In the genomic region with DNA sequence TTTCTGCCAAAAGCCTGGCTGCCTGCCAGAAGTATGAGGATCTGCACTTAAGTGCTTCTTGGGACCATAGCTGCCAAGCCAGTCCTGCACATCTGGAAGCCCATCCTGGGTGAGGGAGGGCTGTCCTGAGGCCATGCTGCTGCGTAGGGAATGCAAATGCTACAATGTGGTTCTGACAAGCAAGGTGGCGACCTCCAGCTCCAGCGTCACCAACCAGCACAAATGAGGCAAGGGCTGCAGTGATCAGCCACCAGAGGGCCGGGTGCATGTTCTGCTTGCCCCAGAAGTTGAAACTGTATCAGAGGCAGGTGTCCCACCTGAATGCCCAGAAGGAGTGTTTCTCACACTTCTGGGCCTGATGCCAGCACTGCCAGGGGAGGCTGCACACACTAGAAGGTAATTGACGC, we compare ENCODE assay signal across 8 cellular contexts.
A peak's percentile ranks its signal among the peaks of the same experiment; 100 is the strongest.
DNase-seq lines count a peak whose midpoint lies in the region; ATAC-seq and TF ChIP-seq lines count a peak whose summit lies in the region.

No MANE protein-coding gene starts in this region.

- H3K27ac Mint-ChIP-seq in activated naive CD4-positive, alpha-beta T cell treated with anti-CD3 and anti-CD28 coated beads for 36 hours = no peak overlapping the region
- no peak overlapping the region for H3K27ac Mint-ChIP-seq in naive thymus-derived CD4-positive, alpha-beta T cell
- no peak overlapping the region for H3K27ac Mint-ChIP-seq in T-helper 2 cell treated with Interferon-gamma antibody and Interleukin-4, amounts not matched to agents 5 μg/mL and 100 μg/mL, for 36 hours

- H3K27me3 Mint-ChIP-seq in activated naive CD4-positive, alpha-beta T cell treated with anti-CD3 and anti-CD28 coated beads for 36 hours (ENCODE audit: low read depth) = no peaks in the 10 kb centered on the region
- H3K27me3 Mint-ChIP-seq in naive thymus-derived CD4-positive, alpha-beta T cell = peaks cover 0 to 13% (median 4%) of the 10 kb centered on the region in 5 donors
- peaks cover 2% of the 10 kb centered on the region for H3K27me3 Mint-ChIP-seq in T-helper 2 cell treated with Interferon-gamma antibody and Interleukin-4, amounts not matched to agents 5 μg/mL and 100 μg/mL, for 36 hours (ENCODE audit: low read depth)

- H3K4me3 Mint-ChIP-seq in activated naive CD4-positive, alpha-beta T cell treated with anti-CD3 and anti-CD28 coated beads for 36 hours = no peak overlapping the region
- no peak overlapping the region for H3K4me3 Mint-ChIP-seq in naive thymus-derived CD4-positive, alpha-beta T cell
- H3K4me3 Mint-ChIP-seq in T-helper 2 cell treated with Interferon-gamma antibody and Interleukin-4, amounts not matched to agents 5 μg/mL and 100 μg/mL, for 36 hours = no peak overlapping the region

- H3K9me3 Mint-ChIP-seq in activated naive CD4-positive, alpha-beta T cell treated with anti-CD3 and anti-CD28 coated beads for 36 hours = no peaks in the 10 kb centered on the region
- H3K9me3 Mint-ChIP-seq in naive thymus-derived CD4-positive, alpha-beta T cell = no peaks in the 10 kb centered on the region
- H3K9me3 Mint-ChIP-seq in T-helper 2 cell treated with Interferon-gamma antibody and Interleukin-4, amounts not matched to agents 5 μg/mL and 100 μg/mL, for 36 hours = no peaks in the 10 kb centered on the region

- peaks cover 0 to 3% of the 10 kb centered on the region in 2 donors for H3K27me3 ChIP-seq in naive thymus-derived CD4-positive, alpha-beta T cell (ENCODE audit: control insufficient read depth in 2 of 2, insufficient read depth in 2 of 2, low read length in 2 of 2)

- DNase-seq in activated naive CD4-positive, alpha-beta T cell treated with anti-CD3 and anti-CD28 coated beads for 36 hours = peak; percentile 42
- DNase-seq in activated naive CD4-positive, alpha-beta T cell treated with Interleukin-2 at 50 U/mL for 16 hours = no peak
- peak; percentile 42 for DNase-seq in OCI-LY7 (ENCODE audit: low spot score)
- DNase-seq in naive thymus-derived CD4-positive, alpha-beta T cell = peak in 8 of 9 donors; percentile 7 to 54 (median 22)
- no peak for DNase-seq in 8988T
- no peak for DNase-seq in activated effector memory CD4-positive, alpha-beta T cell treated with anti-CD3 and anti-CD28 coated beads, Interleukin-2, amount 50 U/mL, for 16 hours
- DNase-seq in T-helper 2 cell treated with Interferon-gamma antibody and Interleukin-4, amounts not matched to agents 5 μg/mL and 100 μg/mL, for 36 hours (ENCODE audit: low spot score) = no peak

- H3K4me1 Mint-ChIP-seq in activated naive CD4-positive, alpha-beta T cell treated with anti-CD3 and anti-CD28 coated beads for 36 hours (ENCODE audit: low read depth) = peaks cover 3% of the 10 kb centered on the region
- no peaks in the 10 kb centered on the region for H3K4me1 Mint-ChIP-seq in naive thymus-derived CD4-positive, alpha-beta T cell
- no peaks in the 10 kb centered on the region for H3K4me1 Mint-ChIP-seq in T-helper 2 cell treated with Interferon-gamma antibody and Interleukin-4, amounts not matched to agents 5 μg/mL and 100 μg/mL, for 36 hours (ENCODE audit: low read depth)

- intact Hi-C loops in activated naive CD4-positive, alpha-beta T cell treated with anti-CD3 and anti-CD28 coated beads for 36 hours (cut with micrococcal nuclease) = loop anchor here (2.0 to 5.0 kb wide), 2 partner anchors 608 to 660 kb away; no protein-coding TSS in a partner anchor
- intact Hi-C loops in OCI-LY7 (cut with micrococcal nuclease; ENCODE audit: unreplicated experiment) = loop anchor here (2.0 to 5.0 kb wide), 2 partner anchors 658 to 805 kb away; no protein-coding TSS in a partner anchor
- intact Hi-C loops in naive thymus-derived CD4-positive, alpha-beta T cell (cut with micrococcal nuclease) = loop anchor here (1.0 to 2.0 kb wide), 6 partner anchors 98 to 804 kb away; no protein-coding TSS in a partner anchor

- H2AFZ ChIP-seq in OCI-LY7 (ENCODE audit: low read length) = no peak overlapping the region

- POLR2A ChIA-PET in OCI-LY7 (lab: Charles Lee) = interaction anchor here (0.8 kb wide), 1 partner anchor 808 kb away, joined by 3 read pairs; no protein-coding TSS in a partner anchor
- POLR2A ChIA-PET in naive thymus-derived CD4-positive, alpha-beta T cell (lab: Charles Lee) = interaction anchor here (1.3 kb wide), 1 partner anchor 97 kb away, joined by 4 read pairs; no protein-coding TSS in a partner anchor

- no peak overlapping the region for H3K27ac ChIP-seq in OCI-LY7 (ENCODE audit: low read depth, low read length, poor library complexity, severe bottlenecking)
- no peak overlapping the region for H3K27ac ChIP-seq in naive thymus-derived CD4-positive, alpha-beta T cell (ENCODE audit: low read depth, low read length)

- no peaks in the 10 kb centered on the region for H3K9me3 ChIP-seq in OCI-LY7 (ENCODE audit: low read length)
- H3K9me3 ChIP-seq in naive thymus-derived CD4-positive, alpha-beta T cell (ENCODE audit: control insufficient read depth in 2 of 3, low read length in 3 of 3) = no peaks in the 10 kb centered on the region

- CTCF ChIA-PET in activated naive CD4-positive, alpha-beta T cell treated with anti-CD3 and anti-CD28 coated beads for 36 hours (lab: Charles Lee) = interaction anchor here (0.6 to 2.0 kb wide), 5 partner anchors 58 to 658 kb away, joined by 3 to 5 read pairs (median 4); no protein-coding TSS in a partner anchor
- CTCF ChIA-PET in OCI-LY7 (lab: Charles Lee; ENCODE audit: unreplicated experiment) = no interaction called here
- CTCF ChIA-PET in naive thymus-derived CD4-positive, alpha-beta T cell (lab: Charles Lee) = interaction anchor here (0.7 to 2.8 kb wide), 5 partner anchors 58 to 609 kb away, joined by 3 to 11 read pairs (median 5); no protein-coding TSS in a partner anchor

- no peaks in the 10 kb centered on the region for H3K9me2 ChIP-seq in OCI-LY7 (ENCODE audit: insufficient read depth, low read length)

- no peak overlapping the region for H3K4me3 ChIP-seq in OCI-LY7 (ENCODE audit: low read depth, low read length, poor library complexity, severe bottlenecking)
- H3K4me3 ChIP-seq in naive thymus-derived CD4-positive, alpha-beta T cell (ENCODE audit: low read length) = no peak overlapping the region

- H4K20me1 ChIP-seq in OCI-LY7 (ENCODE audit: insufficient read depth, low read length) = no peaks in the 10 kb centered on the region

- no peaks in the 10 kb centered on the region for H3K4me1 ChIP-seq in OCI-LY7 (ENCODE audit: insufficient read depth, low read length, poor library complexity, severe bottlenecking)
- H3K4me1 ChIP-seq in naive thymus-derived CD4-positive, alpha-beta T cell (ENCODE audit: control insufficient read depth in 2 of 2, insufficient read depth in 2 of 2, low read length in 2 of 2) = no peaks in the 10 kb centered on the region

- BruUV-seq in OCI-LY7 (replicated peaks; lab: Mats Ljungman, UMichigan) = no TSS peak

- peak; percentile 69 for TF ChIP-seq CTCF in OCI-LY7 (conservative IDR thresholded peaks at IDR 0.05; ENCODE audit: low read length)

- H3K4me2 ChIP-seq in OCI-LY7 (ENCODE audit: low read length) = no peak overlapping the region

- H3K79me2 ChIP-seq in OCI-LY7 (ENCODE audit: insufficient read depth, low read depth, low read length) = no peaks in the 10 kb centered on the region

- no peaks in the 10 kb centered on the region for H3K36me3 ChIP-seq in OCI-LY7 (ENCODE audit: insufficient read depth, low read length)
- no peaks in the 10 kb centered on the region for H3K36me3 ChIP-seq in naive thymus-derived CD4-positive, alpha-beta T cell (ENCODE audit: control insufficient read depth in 2 of 3, insufficient read depth in 3 of 3, low read length in 3 of 3)

- ATAC-seq in HG03039 (IDR thresholded peaks at IDR 0.05; ENCODE audit: unreplicated experiment) = peak; percentile 66
- ATAC-seq in naive thymus-derived CD4-positive, alpha-beta T cell = no peak

- no peaks in the 10 kb centered on the region for H3K36me3 Mint-ChIP-seq in activated naive CD4-positive, alpha-beta T cell treated with anti-CD3 and anti-CD28 coated beads for 36 hours (ENCODE audit: low read depth)
- H3K36me3 Mint-ChIP-seq in naive thymus-derived CD4-positive, alpha-beta T cell = no peaks in the 10 kb centered on the region
- H3K36me3 Mint-ChIP-seq in T-helper 2 cell treated with Interferon-gamma antibody and Interleukin-4, amounts not matched to agents 5 μg/mL and 100 μg/mL, for 36 hours (ENCODE audit: low read depth) = no peaks in the 10 kb centered on the region

Comparison
In these comparisons a context has a peak if more than half of its experiments do, and no peak if none do; other contexts are left out.
1. DNase-seq: peak in activated naive CD4-positive, alpha-beta T cell treated with anti-CD3 and anti-CD28 coated beads for 36 hours (single experiment), OCI-LY7 (single experiment) and naive thymus-derived CD4-positive, alpha-beta T cell (8 of 9); none in activated naive CD4-positive, alpha-beta T cell treated with Interleukin-2 at 50 U/mL for 16 hours (single experiment), 8988T (single experiment), activated effector memory CD4-positive, alpha-beta T cell treated with anti-CD3 and anti-CD28 coated beads, Interleukin-2, amount 50 U/mL, for 16 hours (single experiment) and T-helper 2 cell treated with Interferon-gamma antibody and Interleukin-4, amounts not matched to agents 5 μg/mL and 100 μg/mL, for 36 hours (single experiment).